ENCODE assay signal across 1 cellular context in the genomic region with DNA sequence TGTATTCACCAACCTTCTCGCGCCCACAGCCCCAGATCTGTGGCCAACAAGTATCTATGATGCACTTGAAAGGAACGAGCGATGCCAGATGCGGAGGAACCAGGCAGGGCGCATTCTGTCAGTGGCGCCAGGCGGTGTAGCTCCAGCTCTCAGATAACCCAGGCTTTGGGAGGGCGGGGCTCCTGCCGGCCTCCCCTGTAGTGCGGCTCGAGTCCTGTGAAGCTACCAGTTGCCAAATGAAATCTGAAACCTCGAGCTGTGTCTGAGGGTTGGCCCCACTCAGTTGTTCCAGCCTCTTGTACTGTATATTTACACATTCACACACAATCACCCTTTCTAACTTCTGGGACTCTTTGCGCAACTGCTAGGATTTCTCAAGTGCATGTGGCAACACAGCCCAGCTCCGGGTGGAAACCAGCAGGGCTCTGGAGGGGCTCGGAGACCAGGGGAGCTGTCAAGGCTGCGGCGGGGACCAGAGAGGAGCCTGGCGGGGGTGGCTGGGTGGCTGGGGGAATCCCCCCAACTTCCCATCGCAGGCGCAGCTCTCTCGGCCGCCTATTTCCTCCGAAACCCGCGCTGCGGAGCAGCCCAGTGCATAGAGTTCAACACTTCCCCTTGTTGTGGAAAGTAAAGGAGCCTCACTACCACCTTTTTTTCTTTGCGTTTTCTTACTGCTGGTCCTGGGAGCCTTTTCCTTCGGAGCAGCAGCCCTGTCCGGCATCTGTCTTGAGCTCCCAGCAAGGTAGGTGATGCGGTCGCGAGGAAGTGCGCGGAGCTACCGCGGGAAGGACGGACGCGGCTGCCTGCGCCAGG.
TF ChIP-seq lines count a peak whose summit lies in the region.

Gene ARHGAP24, plus strand, starts transcription at position 333 of the 813 bp plus-strand sequence.

TF ChIP-seq in K562, 482 proteins besides CTCF, POLR2A, EP300 and RAD21 (continued from another document):
- TF ChIP-seq ARID4B (CRISPR knock-in tag; IDR thresholded peaks at IDR 0.05), result no peak
- TF ChIP-seq HMBOX1 (IDR thresholded peaks at IDR 0.05), result no peak
- no peak for TF ChIP-seq ILF3 (IDR thresholded peaks at IDR 0.05; ENCODE audit: borderline replicate concordance)
- TF ChIP-seq TAF9B (IDR thresholded peaks at IDR 0.05; ENCODE audit: partially characterized antibody), result no peak
- TF ChIP-seq RCOR1 (IDR thresholded peaks at IDR 0.05; ENCODE audit: borderline replicate concordance in 1 of 2, low read depth in 2 of 2, low read length in 2 of 2), result peak in 1 of 2 experiments; percentile 15; a peak in 1 of 4 replicates
- TF ChIP-seq FIP1L1 (IDR thresholded peaks at IDR 0.05; ENCODE audit: low read depth, low read length, poor library complexity, severe bottlenecking), result no peak
- TF ChIP-seq, protein P1, sequence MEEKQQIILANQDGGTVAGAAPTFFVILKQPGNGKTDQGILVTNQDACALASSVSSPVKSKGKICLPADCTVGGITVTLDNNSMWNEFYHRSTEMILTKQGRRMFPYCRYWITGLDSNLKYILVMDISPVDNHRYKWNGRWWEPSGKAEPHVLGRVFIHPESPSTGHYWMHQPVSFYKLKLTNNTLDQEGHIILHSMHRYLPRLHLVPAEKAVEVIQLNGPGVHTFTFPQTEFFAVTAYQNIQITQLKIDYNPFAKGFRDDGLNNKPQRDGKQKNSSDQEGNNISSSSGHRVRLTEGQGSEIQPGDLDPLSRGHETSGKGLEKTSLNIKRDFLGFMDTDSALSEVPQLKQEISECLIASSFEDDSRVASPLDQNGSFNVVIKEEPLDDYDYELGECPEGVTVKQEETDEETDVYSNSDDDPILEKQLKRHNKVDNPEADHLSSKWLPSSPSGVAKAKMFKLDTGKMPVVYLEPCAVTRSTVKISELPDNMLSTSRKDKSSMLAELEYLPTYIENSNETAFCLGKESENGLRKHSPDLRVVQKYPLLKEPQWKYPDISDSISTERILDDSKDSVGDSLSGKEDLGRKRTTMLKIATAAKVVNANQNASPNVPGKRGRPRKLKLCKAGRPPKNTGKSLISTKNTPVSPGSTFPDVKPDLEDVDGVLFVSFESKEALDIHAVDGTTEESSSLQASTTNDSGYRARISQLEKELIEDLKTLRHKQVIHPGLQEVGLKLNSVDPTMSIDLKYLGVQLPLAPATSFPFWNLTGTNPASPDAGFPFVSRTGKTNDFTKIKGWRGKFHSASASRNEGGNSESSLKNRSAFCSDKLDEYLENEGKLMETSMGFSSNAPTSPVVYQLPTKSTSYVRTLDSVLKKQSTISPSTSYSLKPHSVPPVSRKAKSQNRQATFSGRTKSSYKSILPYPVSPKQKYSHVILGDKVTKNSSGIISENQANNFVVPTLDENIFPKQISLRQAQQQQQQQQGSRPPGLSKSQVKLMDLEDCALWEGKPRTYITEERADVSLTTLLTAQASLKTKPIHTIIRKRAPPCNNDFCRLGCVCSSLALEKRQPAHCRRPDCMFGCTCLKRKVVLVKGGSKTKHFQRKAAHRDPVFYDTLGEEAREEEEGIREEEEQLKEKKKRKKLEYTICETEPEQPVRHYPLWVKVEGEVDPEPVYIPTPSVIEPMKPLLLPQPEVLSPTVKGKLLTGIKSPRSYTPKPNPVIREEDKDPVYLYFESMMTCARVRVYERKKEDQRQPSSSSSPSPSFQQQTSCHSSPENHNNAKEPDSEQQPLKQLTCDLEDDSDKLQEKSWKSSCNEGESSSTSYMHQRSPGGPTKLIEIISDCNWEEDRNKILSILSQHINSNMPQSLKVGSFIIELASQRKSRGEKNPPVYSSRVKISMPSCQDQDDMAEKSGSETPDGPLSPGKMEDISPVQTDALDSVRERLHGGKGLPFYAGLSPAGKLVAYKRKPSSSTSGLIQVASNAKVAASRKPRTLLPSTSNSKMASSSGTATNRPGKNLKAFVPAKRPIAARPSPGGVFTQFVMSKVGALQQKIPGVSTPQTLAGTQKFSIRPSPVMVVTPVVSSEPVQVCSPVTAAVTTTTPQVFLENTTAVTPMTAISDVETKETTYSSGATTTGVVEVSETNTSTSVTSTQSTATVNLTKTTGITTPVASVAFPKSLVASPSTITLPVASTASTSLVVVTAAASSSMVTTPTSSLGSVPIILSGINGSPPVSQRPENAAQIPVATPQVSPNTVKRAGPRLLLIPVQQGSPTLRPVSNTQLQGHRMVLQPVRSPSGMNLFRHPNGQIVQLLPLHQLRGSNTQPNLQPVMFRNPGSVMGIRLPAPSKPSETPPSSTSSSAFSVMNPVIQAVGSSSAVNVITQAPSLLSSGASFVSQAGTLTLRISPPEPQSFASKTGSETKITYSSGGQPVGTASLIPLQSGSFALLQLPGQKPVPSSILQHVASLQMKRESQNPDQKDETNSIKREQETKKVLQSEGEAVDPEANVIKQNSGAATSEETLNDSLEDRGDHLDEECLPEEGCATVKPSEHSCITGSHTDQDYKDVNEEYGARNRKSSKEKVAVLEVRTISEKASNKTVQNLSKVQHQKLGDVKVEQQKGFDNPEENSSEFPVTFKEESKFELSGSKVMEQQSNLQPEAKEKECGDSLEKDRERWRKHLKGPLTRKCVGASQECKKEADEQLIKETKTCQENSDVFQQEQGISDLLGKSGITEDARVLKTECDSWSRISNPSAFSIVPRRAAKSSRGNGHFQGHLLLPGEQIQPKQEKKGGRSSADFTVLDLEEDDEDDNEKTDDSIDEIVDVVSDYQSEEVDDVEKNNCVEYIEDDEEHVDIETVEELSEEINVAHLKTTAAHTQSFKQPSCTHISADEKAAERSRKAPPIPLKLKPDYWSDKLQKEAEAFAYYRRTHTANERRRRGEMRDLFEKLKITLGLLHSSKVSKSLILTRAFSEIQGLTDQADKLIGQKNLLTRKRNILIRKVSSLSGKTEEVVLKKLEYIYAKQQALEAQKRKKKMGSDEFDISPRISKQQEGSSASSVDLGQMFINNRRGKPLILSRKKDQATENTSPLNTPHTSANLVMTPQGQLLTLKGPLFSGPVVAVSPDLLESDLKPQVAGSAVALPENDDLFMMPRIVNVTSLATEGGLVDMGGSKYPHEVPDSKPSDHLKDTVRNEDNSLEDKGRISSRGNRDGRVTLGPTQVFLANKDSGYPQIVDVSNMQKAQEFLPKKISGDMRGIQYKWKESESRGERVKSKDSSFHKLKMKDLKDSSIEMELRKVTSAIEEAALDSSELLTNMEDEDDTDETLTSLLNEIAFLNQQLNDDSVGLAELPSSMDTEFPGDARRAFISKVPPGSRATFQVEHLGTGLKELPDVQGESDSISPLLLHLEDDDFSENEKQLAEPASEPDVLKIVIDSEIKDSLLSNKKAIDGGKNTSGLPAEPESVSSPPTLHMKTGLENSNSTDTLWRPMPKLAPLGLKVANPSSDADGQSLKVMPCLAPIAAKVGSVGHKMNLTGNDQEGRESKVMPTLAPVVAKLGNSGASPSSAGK (IDR thresholded peaks at IDR 0.05), result no peak
- TF ChIP-seq MLLT1 (IDR thresholded peaks at IDR 0.05), result no peak
- TF ChIP-seq ELF2 (CRISPR knock-in tag; IDR thresholded peaks at IDR 0.05), result no peak
- no peak for TF ChIP-seq ZNF695 (CRISPR knock-in tag; IDR thresholded peaks at IDR 0.05)
- TF ChIP-seq NR2C2 (CRISPR knock-in tag; IDR thresholded peaks at IDR 0.05), result no peak
- TF ChIP-seq NR2C2 (tag; IDR thresholded peaks at IDR 0.05), result no peak
- TF ChIP-seq RBM15 (IDR thresholded peaks at IDR 0.05; ENCODE audit: insufficient read depth, low read length), result no peak
